Comparison of ENCODE assay signal across 8 cellular contexts in genomic region chr4:99087887-99088484, GRCh38. TPM values are rescaled to one million over a fixed set of nuclear protein-coding genes. Genes with fewer than 3 reads are reported as not detected.
DNase-seq lines count a peak whose midpoint lies in the region; ATAC-seq and TF ChIP-seq lines count a peak whose summit lies in the region.

No MANE protein-coding gene starts in this region.

- TF ChIP-seq CTCF in DOHH2 (IDR thresholded peaks at IDR 0.05; ENCODE audit: low read depth, low read length, poor library complexity, severe bottlenecking): no peak

- H3K4me1 Mint-ChIP-seq in central memory CD8-positive, alpha-beta T cell: peaks cover 67% of the 10 kb centered on the region

- DNase-seq in RPMI7951 (ENCODE audit: low read depth): peak; percentile 54
- no peak for DNase-seq in central memory CD8-positive, alpha-beta T cell (ENCODE audit: low spot score in 2 of 2)
- peak; percentile 86 for DNase-seq in iris pigment epithelial cell (ENCODE audit: low read depth)
- no peak for DNase-seq in activated effector memory CD4-positive, alpha-beta T cell treated with Interleukin-2 at 50 U/mL for 16 hours

- H3K9ac ChIP-seq in skeletal muscle satellite cell (ENCODE audit: low read depth, low read length): peak overlapping the region; percentile 93

- H3K4me3 Mint-ChIP-seq in central memory CD8-positive, alpha-beta T cell: peak overlapping the region; percentile 99

- H3K27ac Mint-ChIP-seq in central memory CD8-positive, alpha-beta T cell (ENCODE audit: low read depth): peak overlapping the region; percentile 98

- peak overlapping the region; percentile 97 for H3K4me3 ChIP-seq in DOHH2 (ENCODE audit: low read length)
- peak overlapping the region; percentile 95 for H3K4me3 ChIP-seq in skeletal muscle satellite cell (ENCODE audit: low read length)

- H3F3A ChIP-seq in DOHH2 (ENCODE audit: control insufficient read depth, insufficient read depth): no peaks in the 10 kb centered on the region; the same call in 1 of the 2 replicates

- H3K9me2 ChIP-seq in DOHH2 (replicated peaks; ENCODE audit: control insufficient read depth, low read length): no peaks in the 10 kb centered on the region

- no peaks in the 10 kb centered on the region for H4K20me1 ChIP-seq in DOHH2 (ENCODE audit: control insufficient read depth, insufficient read depth, low read depth, low read length)

- H3K9me3 ChIP-seq in DOHH2 (ENCODE audit: control insufficient read depth, insufficient read depth, low read length): no peaks in the 10 kb centered on the region
- no peaks in the 10 kb centered on the region for H3K9me3 ChIP-seq in skeletal muscle satellite cell (replicated peaks; ENCODE audit: low read length)

- H3K36me3 ChIP-seq in DOHH2 (ENCODE audit: control insufficient read depth, low read length): peaks cover 29% of the 10 kb centered on the region
- peaks cover 26% of the 10 kb centered on the region for H3K36me3 ChIP-seq in skeletal muscle satellite cell (ENCODE audit: insufficient read depth, low read length)

- no peaks in the 10 kb centered on the region for H3K27me3 Mint-ChIP-seq in central memory CD8-positive, alpha-beta T cell

- H3K36me3 Mint-ChIP-seq in central memory CD8-positive, alpha-beta T cell (ENCODE audit: insufficient read depth): peaks cover 37% of the 10 kb centered on the region

- no peaks in the 10 kb centered on the region for H3K27me3 ChIP-seq in DOHH2 (ENCODE audit: control insufficient read depth, low read length)
- no peaks in the 10 kb centered on the region for H3K27me3 ChIP-seq in skeletal muscle satellite cell (ENCODE audit: control insufficient read depth, insufficient read depth, low read length)

- H3K79me2 ChIP-seq in DOHH2 (ENCODE audit: control insufficient read depth, low read length): peaks cover 46% of the 10 kb centered on the region

- H3K4me1 ChIP-seq in DOHH2 (ENCODE audit: control insufficient read depth, low read length) (peaks cover 15% of the 10 kb centered on the region), skeletal muscle satellite cell (ENCODE audit: control insufficient read depth, insufficient read depth, low read length) (peaks cover 14% of the 10 kb centered on the region)

- ATAC-seq in GM19438 (IDR thresholded peaks at IDR 0.05; ENCODE audit: low read depth, unreplicated experiment): peak; percentile 18
- peak; percentile 14 for ATAC-seq in HG03442 (IDR thresholded peaks at IDR 0.05; ENCODE audit: unreplicated experiment)
- ATAC-seq in central memory CD8-positive, alpha-beta T cell (replicated peaks; ENCODE audit: extremely low read depth, poor library complexity, severe bottlenecking): peak; percentile 12

- peak overlapping the region; percentile 38; the same call in 1 of the 2 replicates for H3K27ac ChIP-seq in DOHH2 (ENCODE audit: low read depth, low read length)

- H3K4me2 ChIP-seq in DOHH2 (ENCODE audit: low read length): peak overlapping the region; percentile 60
- H3K4me2 ChIP-seq in skeletal muscle satellite cell (ENCODE audit: low read length): peak overlapping the region; percentile 87

- no peaks in the 10 kb centered on the region for H3K9me3 Mint-ChIP-seq in central memory CD8-positive, alpha-beta T cell

RNA-seq across cellular contexts. Expression of gene ADH5, which starts 0.6 kb away (rescaled TPM):
- total RNA-seq in RPMI7951 (2014; rRNA removed; shearing (Covaris generic)): 142 and 165 TPM in 2 replicates
- total RNA-seq in skeletal muscle satellite cell (2012; rRNA removed): 131 and 166 TPM in 2 replicates

RNA-seq across cellular contexts. Expression of gene ADH4, which starts 56.1 kb away (rescaled TPM):
- total RNA-seq in RPMI7951 (2014; rRNA removed; shearing (Covaris generic)): not detected in 2 replicates
- not detected in 2 replicates for total RNA-seq in skeletal muscle satellite cell (2012; rRNA removed)

Comparison
In these comparisons a context has a peak if more than half of its experiments do, and no peak if none do; other contexts are left out.
1. DNase-seq: peak in RPMI7951 (single experiment) and iris pigment epithelial cell (single experiment); none in central memory CD8-positive, alpha-beta T cell (0 of 2) and activated effector memory CD4-positive, alpha-beta T cell treated with Interleukin-2 at 50 U/mL for 16 hours (single experiment).
2. Peak in every context shown above with its lines, with median percentiles within 50 percentile points of each other: ATAC-seq.